In genomic region chr3:11678735-11679134, GRCh38 we compare ENCODE assay signal across 22 cellular contexts.
"Had no signal": no experiment of that assay in that cellular context is flagged by ENCODE, and none has a peak within 500 bp of the region (broad histone marks: within the 10 kb centered on the region; RNA-seq: fewer than 3 reads in every experiment).

No MANE protein-coding gene starts in this region.

- H3K27ac Mint-ChIP-seq: immature natural killer cell; naive thymus-derived CD4-positive, alpha-beta T cell had no signal

- FAIRE-seq: keratinocyte had no signal

- H3K27ac ChIP-seq: dorsolateral prefrontal cortex, gastroesophageal sphincter, left ventricle myocardium inferior, lower lobe of right lung, neutrophil, sigmoid colon, skin epidermis, stomach, thoracic aorta, upper lobe of left lung, uterus had no signal

- H3K9me3 Mint-ChIP-seq: immature natural killer cell had no signal

- ATAC-seq: gastroesophageal sphincter; naive thymus-derived CD4-positive, alpha-beta T cell had no signal

- H3K4me1 Mint-ChIP-seq: immature natural killer cell; naive thymus-derived CD4-positive, alpha-beta T cell had no signal

- H3K9me3 ChIP-seq: gastroesophageal sphincter, left ventricle myocardium inferior, lower lobe of right lung, neutrophil, sigmoid colon, stomach, thoracic aorta, upper lobe of left lung, uterus had no signal

- H3K36me3 ChIP-seq: gastroesophageal sphincter, left ventricle myocardium inferior, lower lobe of right lung, neutrophil, sigmoid colon, thoracic aorta, upper lobe of left lung, uterus had no signal

- DNase-seq: cortex of kidney; dorsolateral prefrontal cortex; effector CD8-positive, alpha-beta T cell; glutamatergic neuron; immature natural killer cell; left ventricle myocardium inferior; lower lobe of right lung; mesenchymal stem cell; naive thymus-derived CD4-positive, alpha-beta T cell; posterior cingulate gyrus; sigmoid colon; stimulated activated CD4-positive, alpha-beta T cell treated with anti-CD3 and anti-CD28 coated beads, Interleukin-12 subunit alpha, Interleukin-12 subunit beta, amount 100 ng/mL, for 4 hours; stimulated activated naive CD4-positive, alpha-beta T cell; stomach; substantia nigra; upper lobe of left lung; uterus had no signal

- H3K4me1 ChIP-seq: gastroesophageal sphincter, lower lobe of right lung, sigmoid colon, upper lobe of left lung, uterus had no signal

- H3K27me3 ChIP-seq: dorsolateral prefrontal cortex, gastroesophageal sphincter, neutrophil, sigmoid colon, stomach, upper lobe of left lung, uterus had no signal

- H3K36me3 Mint-ChIP-seq: immature natural killer cell had no signal

- H3K4me3 Mint-ChIP-seq: immature natural killer cell; naive thymus-derived CD4-positive, alpha-beta T cell had no signal

- H3K4me3 ChIP-seq: dorsolateral prefrontal cortex, gastroesophageal sphincter, left ventricle myocardium inferior, lower lobe of right lung, sigmoid colon, skin epidermis, stomach, thoracic aorta, upper lobe of left lung, uterus had no signal

- H3K27me3 Mint-ChIP-seq: naive thymus-derived CD4-positive, alpha-beta T cell had no signal
